ENCODE assay signal across 15 cellular contexts in genomic region chr1:205950826-205951549, GRCh38. TPM values are rescaled to one million over a fixed set of nuclear protein-coding genes. Genes with fewer than 3 reads are reported as not detected.
DNase-seq lines count a peak whose midpoint lies in the region; ATAC-seq, FAIRE-seq and TF ChIP-seq lines count a peak whose summit lies in the region.
"Had no signal": no experiment of that assay in that cellular context is flagged by ENCODE, and none has a peak within 500 bp of the region (broad histone marks: within the 10 kb centered on the region; RNA-seq: fewer than 3 reads in every experiment).

No MANE protein-coding gene starts in this region.

- H3K4me3 ChIP-seq in bronchial epithelial cell (ENCODE audit: low read depth, low read length) (no peak overlapping the region), osteoblast (ENCODE audit: insufficient read depth, low read length) (no peak overlapping the region), gastroesophageal sphincter (no peak overlapping the region)
- H3K4me3 ChIP-seq: SJSA1, stomach had no signal

- peak overlapping the region; percentile 6 for H3K27ac ChIP-seq in osteoblast (ENCODE audit: low read depth, low read length)
- H3K27ac ChIP-seq in gastroesophageal sphincter, result no peak overlapping the region
- H3K27ac ChIP-seq: SJSA1 had no signal

- 74 to 83% methylated on average over 3 to 6 of the region's 7 CpGs for WGBS in gastroesophageal sphincter (ENCODE audit: low coverage in 1 of 2), 2 donors

- POLR2A ChIA-PET in activated CD4-positive, alpha-beta T cell treated with anti-CD3 and anti-CD28 coated beads for 36 hours (lab: Charles Lee), result no interaction called here

- no peak overlapping the region for H3K27ac Mint-ChIP-seq in activated CD4-positive, alpha-beta T cell treated with anti-CD3 and anti-CD28 coated beads for 36 hours
- H3K27ac Mint-ChIP-seq: activated B cell treated with CpG ODN at 0.5 μM for 24 hours had no signal

- H3K4me3 Mint-ChIP-seq in activated CD4-positive, alpha-beta T cell treated with anti-CD3 and anti-CD28 coated beads for 36 hours, result no peak overlapping the region
- H3K4me3 Mint-ChIP-seq: activated B cell treated with CpG ODN at 0.5 μM for 24 hours had no signal

- no peak for ATAC-seq in gastroesophageal sphincter
- no peak for ATAC-seq in activated CD4-positive, alpha-beta T cell treated with anti-CD3 and anti-CD28 coated beads for 36 hours
- ATAC-seq: HCT116 had no signal

- no peaks in the 10 kb centered on the region for H4K20me1 ChIP-seq in osteoblast (ENCODE audit: insufficient read depth, low read length)

- FAIRE-seq in bronchial epithelial cell (lab: Jason Lieb, UNC), result peak; percentile 82
- FAIRE-seq: D721Med had no signal

- no peak for TF ChIP-seq EP300 in gastroesophageal sphincter (IDR thresholded peaks at IDR 0.05)

- CTCF ChIA-PET in activated CD4-positive, alpha-beta T cell treated with anti-CD3 and anti-CD28 coated beads for 36 hours (lab: Charles Lee), result interaction anchor here (0.6 to 2.3 kb wide), 3 partner anchors 27 to 200 kb away, joined by 3 to 11 read pairs (median 3); no protein-coding TSS in a partner anchor

- DNase-seq in ELR (ENCODE audit: low read depth) (peak; percentile 70), MV-4-11 (lab: John Stamatoyannopoulos, UW) (peak; percentile 62), bronchial epithelial cell (ENCODE audit: low read depth) (peak; percentile 60), osteoblast (ENCODE audit: insufficient read length, low spot score, missing footprints) (peak; percentile 95), inferior parietal cortex (ENCODE audit: extremely low spot score) (no peak)
- no peak for DNase-seq in activated CD4-positive, alpha-beta T cell treated with anti-CD3 and anti-CD28 coated beads for 36 hours
- DNase-seq in activated CD4-positive, CD25-positive, alpha-beta regulatory T cell (lab: John Stamatoyannopoulos, UW), result no peak
- DNase-seq: activated B cell treated with CpG ODN at 0.5 μM for 24 hours, KBM-7, NCI-H226 had no signal

- H3K79me2 ChIP-seq in osteoblast (ENCODE audit: insufficient read depth, low read length), result no peaks in the 10 kb centered on the region

- TF ChIP-seq CTCF in bronchial epithelial cell (IDR thresholded peaks at IDR 0.05; ENCODE audit: insufficient read depth, low read length, severe bottlenecking) (no peak), osteoblast (IDR thresholded peaks at IDR 0.05; ENCODE audit: extremely low read depth, low read depth, low read length) (no peak), gastroesophageal sphincter (IDR thresholded peaks at IDR 0.05) (no peak)

- H3K4me1 Mint-ChIP-seq in activated CD4-positive, alpha-beta T cell treated with anti-CD3 and anti-CD28 coated beads for 36 hours, result no peaks in the 10 kb centered on the region

- H2AFZ ChIP-seq in osteoblast (ENCODE audit: low read length), result no peak overlapping the region

- H3K27me3 Mint-ChIP-seq in activated CD4-positive, alpha-beta T cell treated with anti-CD3 and anti-CD28 coated beads for 36 hours, result peaks cover 2% of the 10 kb centered on the region

- no peak for TF ChIP-seq POLR2A in gastroesophageal sphincter (IDR thresholded peaks at IDR 0.05)

- peak overlapping the region; percentile 7 for H3K4me2 ChIP-seq in osteoblast (ENCODE audit: insufficient read depth, low read length)

- H3K9me3 ChIP-seq in osteoblast (ENCODE audit: low read depth, low read length), result no peaks in the 10 kb centered on the region
- no peaks in the 10 kb centered on the region for H3K9me3 ChIP-seq in gastroesophageal sphincter
- H3K9me3 ChIP-seq: SJSA1, stomach had no signal

- intact Hi-C loops in activated CD4-positive, alpha-beta T cell treated with anti-CD3 and anti-CD28 coated beads for 36 hours (cut with DNase I, micrococcal nuclease), result no loop called here

- H3K9me3 Mint-ChIP-seq in activated CD4-positive, alpha-beta T cell treated with anti-CD3 and anti-CD28 coated beads for 36 hours (ENCODE audit: low read depth), result no peaks in the 10 kb centered on the region
- H3K9me3 Mint-ChIP-seq: activated B cell treated with CpG ODN at 0.5 μM for 24 hours had no signal

- no peaks in the 10 kb centered on the region for H3K36me3 ChIP-seq in bronchial epithelial cell (ENCODE audit: control insufficient read depth, insufficient read depth, low read length)
- no peaks in the 10 kb centered on the region for H3K36me3 ChIP-seq in osteoblast (ENCODE audit: insufficient read depth, low read length)
- no peaks in the 10 kb centered on the region for H3K36me3 ChIP-seq in gastroesophageal sphincter
- H3K36me3 ChIP-seq: SJSA1, stomach had no signal

- H3K4me1 ChIP-seq in osteoblast (ENCODE audit: insufficient read depth, low read length) (peaks cover 17% of the 10 kb centered on the region), gastroesophageal sphincter (no peaks in the 10 kb centered on the region)
- H3K4me1 ChIP-seq: SJSA1 had no signal

- H3K36me3 Mint-ChIP-seq in activated CD4-positive, alpha-beta T cell treated with anti-CD3 and anti-CD28 coated beads for 36 hours (ENCODE audit: low read depth), result no peaks in the 10 kb centered on the region

- H3K27me3 ChIP-seq in bronchial epithelial cell (ENCODE audit: control insufficient read depth, insufficient read depth, low read length) (peaks cover 20% of the 10 kb centered on the region), osteoblast (ENCODE audit: insufficient read depth, low read length) (peaks cover 12% of the 10 kb centered on the region), gastroesophageal sphincter (peaks cover 5% of the 10 kb centered on the region)

RNA-seq across cellular contexts. Expression of gene SLC26A9, which starts 7.7 kb away (rescaled TPM):
- total RNA-seq in bronchial epithelial cell, result 0.26 TPM in 1 of 2 replicates, not detected in the other
- total RNA-seq in osteoblast, result not detected in 2 replicates
- under 1 TPM in 1 of 4 donors, not detected in 3; 0.16 TPM for total RNA-seq in gastroesophageal sphincter
- total RNA-seq in activated CD4-positive, alpha-beta T cell treated with anti-CD3 and anti-CD28 coated beads for 36 hours, result not detected
- total RNA-seq: activated B cell treated with CpG ODN at 0.5 μM for 24 hours, SJSA1 had no signal

RNA-seq across cellular contexts. Expression of gene RAB7B, which starts 52.2 kb away (rescaled TPM):
- 2.9 and 4.9 TPM in 2 replicates for total RNA-seq in bronchial epithelial cell
- 7.6 and 7.7 TPM in 2 replicates for total RNA-seq in osteoblast
- 1 to 10 TPM in 3 of 4 donors, under 1 TPM in 1; 0.78 to 2.4 (median 2.0) TPM for total RNA-seq in gastroesophageal sphincter
- total RNA-seq in activated CD4-positive, alpha-beta T cell treated with anti-CD3 and anti-CD28 coated beads for 36 hours, result not detected
- total RNA-seq: activated B cell treated with CpG ODN at 0.5 μM for 24 hours had no signal

Comparison
In these comparisons a context has a peak if more than half of its experiments do, and no peak if none do; other contexts are left out.
1. DNase-seq: peak in ELR (single experiment), MV-4-11 (single experiment), bronchial epithelial cell (single experiment) and osteoblast (single experiment); none in inferior parietal cortex (single experiment), activated CD4-positive, alpha-beta T cell treated with anti-CD3 and anti-CD28 coated beads for 36 hours (single experiment) and activated CD4-positive, CD25-positive, alpha-beta regulatory T cell (0 of 4).